Comparison of ENCODE assay signal across 17 cellular contexts in the genomic region with DNA sequence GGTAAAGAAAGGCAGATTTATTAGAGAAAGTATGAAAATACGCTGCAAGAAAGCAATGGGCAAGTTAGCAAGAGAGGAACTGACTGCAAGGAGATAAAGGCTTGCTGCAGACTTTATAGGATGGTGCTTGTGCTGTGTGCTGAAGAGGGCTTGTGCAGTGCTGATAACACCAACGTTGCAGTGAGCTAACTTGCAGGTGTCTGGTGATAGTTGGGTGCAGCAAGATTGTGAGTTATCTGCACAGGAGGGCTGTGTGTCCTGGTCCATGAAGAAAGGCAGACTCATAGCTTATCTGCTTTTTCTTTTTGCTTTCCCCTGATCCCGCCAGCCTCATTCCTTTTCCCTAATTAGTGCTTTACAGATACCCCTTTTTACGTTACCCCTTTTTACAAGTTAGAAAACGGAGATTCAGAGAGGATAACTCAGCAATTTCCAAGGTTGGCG. TPM values are rescaled to one million over a fixed set of nuclear protein-coding genes. Genes with fewer than 3 reads are reported as not detected.
A peak's percentile ranks its signal among the peaks of the same experiment; 100 is the strongest.
DNase-seq lines count a peak whose midpoint lies in the region; ATAC-seq, FAIRE-seq and TF ChIP-seq lines count a peak whose summit lies in the region.
"Had no signal": no experiment of that assay in that cellular context is flagged by ENCODE, and none has a peak within 500 bp of the region (broad histone marks: within the 10 kb centered on the region; RNA-seq: fewer than 3 reads in every experiment).

No MANE protein-coding gene starts in this region.

- H3K4me3 ChIP-seq in BE2C (ENCODE audit: low read depth, low read length) (peak overlapping the region; percentile 26), Karpas-422 (ENCODE audit: low read length) (peak overlapping the region; percentile 14; the same call in 1 of the 2 replicates), K562 (no peak overlapping the region), mucosa of descending colon (no peak overlapping the region)

- BruUV-seq in K562 (replicated peaks; lab: Mats Ljungman, UMichigan) = no TSS peak

- peak; percentile 53 for DNase-seq in BE2C
- peak; percentile 68 for DNase-seq in Karpas-422
- DNase-seq in RWPE1 (ENCODE audit: low spot score) = no peak
- peak; percentile 22 to 93 (median 45) for DNase-seq in K562 (ENCODE audit: extremely low read depth in 1 of 4, low spot score in 3 of 4)
- no peak for DNase-seq in mucosa of descending colon
- DNase-seq in GM10248 (ENCODE audit: extremely low spot score) = no peak
- DNase-seq: 8988T; AML-193; CD4-positive, alpha-beta memory T cell; DMS79; HCEC 1CT; HFFc6 had no signal

- peak; percentile 97 for TF ChIP-seq EP300 in K562 (IDR thresholded peaks at IDR 0.05; ENCODE audit: low read length)

- WGBS in K562 (ENCODE audit: insufficient coverage, low coverage, missing lambda C conversion rate) = 0% methylated on average over 6 of the region's 6 CpGs

- TF ChIP-seq POLR2A in K562 (conservative IDR thresholded peaks at IDR 0.05) = no peak

- intact Hi-C loops in K562 (cut with micrococcal nuclease) = loop anchor here (10.0 kb wide), 3 partner anchors 48 to 438 kb away; no protein-coding TSS in a partner anchor
- intact Hi-C loops in mucosa of descending colon (cut with DNase I, micrococcal nuclease) = no loop called here

- peak overlapping the region; percentile 53 for H3K4me2 ChIP-seq in Karpas-422 (ENCODE audit: low read depth, low read length, poor library complexity, severe bottlenecking)
- peak overlapping the region; percentile 72 for H3K4me2 ChIP-seq in K562 (ENCODE audit: insufficient read depth, low read length)

- peak in 1 of 2 experiments; percentile 2; a peak in 1 of 4 replicates for TF ChIP-seq RAD21 in K562 (CRISPR knock-in tag; conservative IDR thresholded peaks at IDR 0.05 in 1 of 2, IDR thresholded peaks at IDR 0.05 in 1 of 2)

- H3K36me3 ChIP-seq in BE2C (no peaks in the 10 kb centered on the region), Karpas-422 (ENCODE audit: insufficient read depth, low read length) (no peaks in the 10 kb centered on the region), K562 (ENCODE audit: control insufficient read depth, insufficient read depth, low read length) (no peaks in the 10 kb centered on the region), mucosa of descending colon (ENCODE audit: low read depth) (no peaks in the 10 kb centered on the region)

- H3K4me1 ChIP-seq in BE2C (peaks cover 26% of the 10 kb centered on the region), Karpas-422 (ENCODE audit: low read length) (peaks cover 42% of the 10 kb centered on the region), K562 (replicated peaks in 1 of 2; ENCODE audit: control insufficient read depth in 2 of 2, insufficient read depth in 2 of 2, low read length in 2 of 2) (peaks cover 27 to 29% of the 10 kb centered on the region in 2 experiments; a peak in 4 of 5 replicates), mucosa of descending colon (ENCODE audit: low read depth) (peaks cover 4% of the 10 kb centered on the region)

- no peaks in the 10 kb centered on the region for H3K9me3 ChIP-seq in BE2C
- H3K9me3 ChIP-seq in Karpas-422 (ENCODE audit: low read length) = no peaks in the 10 kb centered on the region
- H3K9me3 ChIP-seq in K562 (replicated peaks; ENCODE audit: control insufficient read depth, insufficient read depth, low read depth, low read length) = no peaks in the 10 kb centered on the region
- no peaks in the 10 kb centered on the region for H3K9me3 ChIP-seq in mucosa of descending colon

- peak overlapping the region; percentile 60; the same call in 1 of the 2 replicates for H2AFZ ChIP-seq in Karpas-422 (ENCODE audit: low read length)
- H2AFZ ChIP-seq in K562 (ENCODE audit: low read depth, low read length) = no peak overlapping the region

- FAIRE-seq in K562 (lab: Jason Lieb, UNC) = peak; percentile 100
- FAIRE-seq: GM12891, GM19239 had no signal

- H3K9ac ChIP-seq in Karpas-422 (ENCODE audit: low read length) (peak overlapping the region; percentile 5; the same call in 1 of the 2 replicates), K562 (ENCODE audit: insufficient read depth in 1 of 2, low read depth in 2 of 2, low read length in 2 of 2) (no peak overlapping the region; a peak in 1 of 4 replicates)

- no peaks in the 10 kb centered on the region for H4K20me1 ChIP-seq in Karpas-422 (ENCODE audit: insufficient read depth, low read depth, low read length)
- no peaks in the 10 kb centered on the region for H4K20me1 ChIP-seq in K562 (replicated peaks; ENCODE audit: control insufficient read depth, insufficient read depth, low read length)

- CTCF ChIA-PET in RWPE1 (lab: Yijun Ruan, JAX) = no interaction called here
- CTCF ChIA-PET in K562 (lab: Yijun Ruan, JAX; ENCODE audit: low intra/inter-chr PET ratio) = no interaction called here
- CTCF ChIA-PET in GM10248 (lab: Yijun Ruan, JAX) = no interaction called here

- H3K27ac ChIP-seq in Karpas-422 (ENCODE audit: low read length) (peak overlapping the region; percentile 65), RWPE1 (peak overlapping the region; percentile 71), K562 (ENCODE audit: extremely low read depth, low read depth, low read length) (peak overlapping the region; percentile 42; the same call in 2 of the 3 replicates)
- H3K27ac ChIP-seq: C4-2B had no signal

- no peaks in the 10 kb centered on the region for H3K9me1 ChIP-seq in K562 (ENCODE audit: control insufficient read depth, insufficient read depth, low read length)

- peak; percentile 90 for ATAC-seq in K562
- no peak for ATAC-seq in HG03469 (IDR thresholded peaks at IDR 0.05; ENCODE audit: unreplicated experiment)
- no peak for ATAC-seq in mucosa of descending colon
- no peak for ATAC-seq in GM18907 (IDR thresholded peaks at IDR 0.05; ENCODE audit: unreplicated experiment)

- no peaks in the 10 kb centered on the region for H3K9me2 ChIP-seq in Karpas-422 (replicated peaks; ENCODE audit: insufficient read depth, low read length)

- POLR2A ChIA-PET in RWPE1 (lab: Yijun Ruan, JAX; ENCODE audit: low non-redundant PET) (no interaction called here), K562 (lab: Yijun Ruan, JAX) (interaction anchor here (0.6 kb wide), 1 partner anchor 54 kb away, joined by 4 read pairs; no protein-coding TSS in a partner anchor), GM10248 (lab: Yijun Ruan, JAX) (no interaction called here)

- H3K79me2 ChIP-seq in Karpas-422 (ENCODE audit: low read length) (no peaks in the 10 kb centered on the region), K562 (ENCODE audit: control insufficient read depth, insufficient read depth, low read length) (no peaks in the 10 kb centered on the region)

- TF ChIP-seq CTCF in BE2C (IDR thresholded peaks at IDR 0.05; ENCODE audit: low read depth, low read length) (no peak), RWPE1 (conservative IDR thresholded peaks at IDR 0.05; ENCODE audit: low read depth) (no peak), K562 (IDR thresholded peaks at IDR 0.05 in 2 of 3, conservative IDR thresholded peaks at IDR 0.05 in 1 of 3; ENCODE audit: insufficient read depth in 2 of 3, low read depth in 1 of 3, low read length in 3 of 3) (no peak), mucosa of descending colon (IDR thresholded peaks at IDR 0.05) (no peak), GM10248 (IDR thresholded peaks at IDR 0.05; ENCODE audit: control extremely low read depth, extremely low read depth, low read depth, missing control alignments) (no peak)

- H3K27me3 ChIP-seq in BE2C (no peaks in the 10 kb centered on the region), Karpas-422 (ENCODE audit: low read length) (no peaks in the 10 kb centered on the region), K562 (ENCODE audit: control insufficient read depth in 2 of 2, insufficient read depth in 2 of 2, low read length in 2 of 2) (no peaks in the 10 kb centered on the region)

- in situ Hi-C loops in K562 (cut with MboI) = no loop called here

TF ChIP-seq in K562, 482 proteins besides CTCF, POLR2A, EP300 and RAD21 (continues in another document):
- TF ChIP-seq U2AF2 (optimal IDR thresholded peaks at IDR 0.05; ENCODE audit: low read depth, low read length) (no peak), ZNF133 (CRISPR knock-in tag; IDR thresholded peaks at IDR 0.05) (no peak), HDAC1 (IDR thresholded peaks at IDR 0.05) (peak in 1 of 2 experiments; percentile 95; a peak in 2 of 4 replicates), ZFP1 (CRISPR knock-in tag; IDR thresholded peaks at IDR 0.05) (no peak), ZNF586 (CRISPR knock-in tag; conservative IDR thresholded peaks at IDR 0.05) (no peak), ZEB2 (IDR thresholded peaks at IDR 0.05) (peak; percentile 90), TARDBP (IDR thresholded peaks at IDR 0.05) (peak; percentile 79; the same call in 1 of the 2 replicates), ZNF717 (CRISPR knock-in tag; IDR thresholded peaks at IDR 0.05) (no peak)

RNA-seq across cellular contexts. Expression of a gene that starts 58.0 kb away (rescaled TPM):
- 12.6 TPM for polyA plus RNA-seq in BE2C (2012; ENCODE audit: insufficient read depth, insufficient read length, low read depth)
- 29.2 and 53.8 TPM in 2 replicates for total RNA-seq in Karpas-422 (2014; rRNA removed; shearing (Covaris generic); ENCODE audit: low replicate concordance)
- 12.5 and 32.0 TPM in 2 replicates for total RNA-seq in K562 (2011; cell fraction: chromatin; rRNA removed; ENCODE audit: low replicate concordance)
- total RNA-seq in K562 (2011; cell fraction: nucleolus; rRNA removed) = 3.2 and 3.8 TPM in 2 replicates
- 7.4 and 10.6 TPM in 2 replicates for total RNA-seq in K562 (2011; cell fraction: nucleoplasm; rRNA removed)
- total RNA-seq in K562 (2014; rRNA removed) = 6.9 and 7.3 TPM in 2 replicates
- 15.1 and 18.1 TPM in 2 replicates for total RNA-seq in K562 (2014; rRNA removed; fragmentation: Illumina TruSeq; extraction: Trizol)
- 14.3 and 14.4 TPM in 2 replicates for total RNA-seq in K562 (2015; rRNA removed; fragmentation: Illumina TruSeq; extraction: Trizol)
- total RNA-seq in K562 (2021) = 13.7 and 14.1 TPM in 2 replicates
- 9.4 and 10.8 TPM in 2 replicates for polyA plus RNA-seq in K562 (2011; rRNA removed)
- 2.5 and 3.8 TPM in 2 replicates for polyA plus RNA-seq in K562 (2011; cell fraction: cytosol; rRNA removed)
- 5.9 and 8.5 TPM in 2 replicates for polyA plus RNA-seq in K562 (2011; cell fraction: nucleus; rRNA removed)
- polyA plus RNA-seq in K562 (2012) = 4.4 and 7.1 TPM in 2 replicates
- polyA plus RNA-seq in K562 (2014; fragmentation: Illumina TruSeq; extraction: Trizol) = 7.5 and 8.3 TPM in 2 replicates
- 1 to 10 TPM; 2.7 to 3.8 TPM for polyA plus RNA-seq in K562 (2014; fragmentation: Nextera tagmentation; extraction: Ambion mirVana)
- polyA plus RNA-seq in K562 (2014; rRNA removed) = 2.3 and 3.2 TPM in 2 replicates
- polyA minus RNA-seq in K562 (2011; rRNA and poly(A)+ RNA removed) = 89.5 and 123 TPM in 2 replicates
- 15.6 and 16.4 TPM in 2 replicates for polyA minus RNA-seq in K562 (2011; cell fraction: cytosol; rRNA and poly(A)+ RNA removed)
- polyA minus RNA-seq in K562 (2011; cell fraction: nucleus; rRNA and poly(A)+ RNA removed) = 8.2 and 16.4 TPM in 2 replicates
- total RNA-seq in mucosa of descending colon = 10 to 100 TPM; 39.8 to 79.5 (median 42.6) TPM

Comparison
In these comparisons a context has a peak if more than half of its experiments do, and no peak if none do; other contexts are left out.
1. DNase-seq: peak in BE2C (single experiment), Karpas-422 (single experiment) and K562 (4 of 4); none in RWPE1 (single experiment), mucosa of descending colon (0 of 3) and GM10248 (single experiment).
2. H3K4me3 ChIP-seq: peak in BE2C (single experiment) and Karpas-422 (single experiment); none in K562 (single experiment) and mucosa of descending colon (single experiment).
3. Peak in every context shown above with its lines, with median percentiles within 50 percentile points of each other: H3K27ac ChIP-seq.